10 cellular contexts compared by ENCODE assay signal in the genomic region with DNA sequence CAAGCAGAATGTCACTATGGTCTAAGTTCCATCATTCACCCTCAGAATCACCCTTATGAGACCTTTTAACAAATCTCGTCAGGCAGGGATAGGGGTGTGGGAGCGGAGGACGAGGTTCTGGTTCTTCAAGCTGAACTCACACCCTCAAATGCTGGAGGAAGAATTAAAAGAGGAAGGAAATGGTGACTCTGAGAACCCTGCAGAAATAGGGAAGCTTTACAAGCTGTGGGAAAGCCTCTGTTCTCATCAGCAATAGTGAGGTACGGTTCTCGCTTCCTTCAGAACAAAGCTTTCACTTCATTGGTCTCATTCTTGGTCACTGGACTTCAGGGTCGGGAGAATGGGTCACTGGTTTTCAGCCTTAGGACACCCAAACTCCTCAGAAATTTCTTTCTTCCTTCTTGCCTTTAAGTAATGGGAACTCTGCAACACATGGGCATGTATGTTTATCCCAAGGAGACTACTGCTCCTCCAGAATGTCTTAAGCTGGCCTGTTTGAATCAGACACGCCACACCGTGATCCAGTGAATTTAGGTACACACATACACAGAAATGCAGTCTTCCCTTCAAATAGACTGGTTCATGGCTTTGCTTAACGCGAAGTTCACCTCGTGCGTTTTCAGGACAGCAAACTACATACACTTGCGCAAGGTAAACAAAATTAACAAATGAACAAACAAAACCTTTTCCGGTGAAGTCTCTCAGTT.
DNase-seq lines count a peak whose midpoint lies in the region; ATAC-seq, FAIRE-seq and TF ChIP-seq lines count a peak whose summit lies in the region.
"Had no signal": no experiment of that assay in that cellular context is flagged by ENCODE, and none has a peak within 500 bp of the region (broad histone marks: within the 10 kb centered on the region; RNA-seq: fewer than 3 reads in every experiment).

No MANE protein-coding gene starts in this region.

- DNase-seq in GM10248 (ENCODE audit: extremely low spot score): peak; percentile 47
- DNase-seq in OCI-M1 (lab: John Stamatoyannopoulos, UW): peak; percentile 27
- DNase-seq in HepG2 (ENCODE audit: low spot score): no peak
- no peak for DNase-seq in NCI-H2196 (lab: John Stamatoyannopoulos, UW; ENCODE audit: unreplicated experiment)
- DNase-seq in kidney: no peak
- DNase-seq: NCI-H69; stimulated activated CD4-positive, alpha-beta T cell treated with anti-CD3 and anti-CD28 coated beads, Interleukin-2, amount 100 ng/mL, for 48 hours had no signal

- intact Hi-C loops in HepG2 (cut with micrococcal nuclease; ENCODE audit: unreplicated experiment) (no loop called here), kidney (cut with DNase I) (no loop called here)

- TF ChIP-seq EP300 in HepG2 (IDR thresholded peaks at IDR 0.05; ENCODE audit: low read depth in 2 of 2, low read length in 2 of 2) (no peak), HepG2 (CRISPR knock-in tag; IDR thresholded peaks at IDR 0.05; ENCODE audit: borderline replicate concordance) (no peak)

- H3K9ac ChIP-seq in HepG2 (ENCODE audit: insufficient read depth, low read depth, low read length) (no peak overlapping the region), kidney (ENCODE audit: low read length in 2 of 2) (no peak overlapping the region)

- H3K27ac ChIP-seq in HepG2 (ENCODE audit: extremely low read length, insufficient read depth, low read length) (no peak overlapping the region), kidney (ENCODE audit: low read depth in 2 of 2, low read length in 2 of 2) (no peak overlapping the region)

- no peak overlapping the region for H2AFZ ChIP-seq in HepG2 (ENCODE audit: low read length)

- FAIRE-seq in HepG2 (lab: Jason Lieb, UNC) (no peak), kidney (lab: Jason Lieb, UNC) (no peak)

- H3K9me3 ChIP-seq in HepG2 (ENCODE audit: low read length) (no peaks in the 10 kb centered on the region), kidney (ENCODE audit: control insufficient read depth in 1 of 2, low read length in 2 of 2) (no peaks in the 10 kb centered on the region)

- in situ Hi-C loops in HepG2 (cut with HindIII; ENCODE audit: extremely low pct_ligation_motif_present, low pct_unique_long_range_greater_than_20kb): no loop called here

- no peaks in the 10 kb centered on the region for H4K20me1 ChIP-seq in HepG2 (ENCODE audit: insufficient read depth, low read length)

- H3K27me3 ChIP-seq in HepG2 (ENCODE audit: control insufficient read depth in 1 of 2, insufficient read depth in 2 of 2, low read length in 2 of 2): peaks cover 0 to 10% of the 10 kb centered on the region in 2 experiments; a peak in 2 of 5 replicates

- H3K36me3 ChIP-seq in HepG2 (replicated peaks in 1 of 2; ENCODE audit: control insufficient read depth in 1 of 2, insufficient read depth in 2 of 2, low read length in 2 of 2) (no peaks in the 10 kb centered on the region), kidney (ENCODE audit: control insufficient read depth in 1 of 2, insufficient read depth in 2 of 2, low read length in 2 of 2) (peaks cover 0 to 2% of the 10 kb centered on the region in 2 donors)

- TF ChIP-seq RAD21 in HepG2 (CRISPR knock-in tag; IDR thresholded peaks at IDR 0.05): no peak

- POLR2A ChIA-PET in GM10248 (lab: Yijun Ruan, JAX): no interaction called here
- POLR2A ChIA-PET in HepG2 (lab: Yijun Ruan, JAX): no interaction called here

- 14% methylated on average over 14 of the region's 14 CpGs for WGBS in HepG2 (ENCODE audit: low lambda C conversion rate)

- ATAC-seq in GM21423 (IDR thresholded peaks at IDR 0.05; ENCODE audit: unreplicated experiment) (peak; percentile 82), HepG2 (no peak), GM21526 (IDR thresholded peaks at IDR 0.05; ENCODE audit: low FRiP score, unreplicated experiment) (no peak), GM18858 (IDR thresholded peaks at IDR 0.05; ENCODE audit: unreplicated experiment) (no peak)

- TF ChIP-seq POLR2A in HepG2 (IDR thresholded peaks at IDR 0.05; ENCODE audit: insufficient read depth in 1 of 2, low read depth in 2 of 2, low read length in 2 of 2): no peak

- H3K4me1 ChIP-seq in HepG2 (ENCODE audit: insufficient read depth, low read length) (peaks cover 8% of the 10 kb centered on the region; the same call in 1 of the 2 replicates), kidney (ENCODE audit: control insufficient read depth in 1 of 2, insufficient read depth in 1 of 2, low read depth in 1 of 2, low read length in 2 of 2) (no peaks in the 10 kb centered on the region)

- BruUV-seq in HepG2 (replicated peaks; lab: Mats Ljungman, UMichigan): no TSS peak

- CTCF ChIA-PET in GM10248 (lab: Yijun Ruan, JAX) (interaction anchor here (0.8 to 1.2 kb wide), 3 partner anchors 15 to 264 kb away, joined by 3 to 4 read pairs (median 3); no protein-coding TSS in a partner anchor), HepG2 (lab: Yijun Ruan, JAX; ENCODE audit: low intra/inter-chr PET ratio, low total read pairs) (no interaction called here)

- no peak overlapping the region for H3K4me2 ChIP-seq in HepG2 (ENCODE audit: low read depth, low read length)

- no peak overlapping the region for H3K4me3 ChIP-seq in HepG2 (replicated peaks in 1 of 3; ENCODE audit: insufficient read depth in 1 of 3, low read depth in 2 of 3, low read length in 3 of 3)
- no peak overlapping the region for H3K4me3 ChIP-seq in kidney (ENCODE audit: low read length in 2 of 2)

- no peak for TF ChIP-seq CTCF in GM10248 (IDR thresholded peaks at IDR 0.05; ENCODE audit: control extremely low read depth, extremely low read depth, low read depth, missing control alignments)
- TF ChIP-seq CTCF in HepG2 (CRISPR knock-in tag; IDR thresholded peaks at IDR 0.05): no peak
- TF ChIP-seq CTCF in kidney (IDR thresholded peaks at IDR 0.05; ENCODE audit: borderline replicate concordance, extremely low read depth, insufficient read depth): no peak

- no peaks in the 10 kb centered on the region for H3K79me2 ChIP-seq in HepG2 (ENCODE audit: insufficient read depth, low read length)

TF ChIP-seq in HepG2, 621 proteins besides CTCF, POLR2A, EP300 and RAD21:
- TF ChIP-seq HNRNPUL1 (IDR thresholded peaks at IDR 0.05; ENCODE audit: low read depth, low read length): no peak
- TF ChIP-seq, protein P1, sequence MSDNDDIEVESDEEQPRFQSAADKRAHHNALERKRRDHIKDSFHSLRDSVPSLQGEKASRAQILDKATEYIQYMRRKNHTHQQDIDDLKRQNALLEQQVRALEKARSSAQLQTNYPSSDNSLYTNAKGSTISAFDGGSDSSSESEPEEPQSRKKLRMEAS (IDR thresholded peaks at IDR 0.05): 0 out of 2 replicates have a peak, but pooled peaks have one; percentile 18
- TF ChIP-seq, protein P2, sequence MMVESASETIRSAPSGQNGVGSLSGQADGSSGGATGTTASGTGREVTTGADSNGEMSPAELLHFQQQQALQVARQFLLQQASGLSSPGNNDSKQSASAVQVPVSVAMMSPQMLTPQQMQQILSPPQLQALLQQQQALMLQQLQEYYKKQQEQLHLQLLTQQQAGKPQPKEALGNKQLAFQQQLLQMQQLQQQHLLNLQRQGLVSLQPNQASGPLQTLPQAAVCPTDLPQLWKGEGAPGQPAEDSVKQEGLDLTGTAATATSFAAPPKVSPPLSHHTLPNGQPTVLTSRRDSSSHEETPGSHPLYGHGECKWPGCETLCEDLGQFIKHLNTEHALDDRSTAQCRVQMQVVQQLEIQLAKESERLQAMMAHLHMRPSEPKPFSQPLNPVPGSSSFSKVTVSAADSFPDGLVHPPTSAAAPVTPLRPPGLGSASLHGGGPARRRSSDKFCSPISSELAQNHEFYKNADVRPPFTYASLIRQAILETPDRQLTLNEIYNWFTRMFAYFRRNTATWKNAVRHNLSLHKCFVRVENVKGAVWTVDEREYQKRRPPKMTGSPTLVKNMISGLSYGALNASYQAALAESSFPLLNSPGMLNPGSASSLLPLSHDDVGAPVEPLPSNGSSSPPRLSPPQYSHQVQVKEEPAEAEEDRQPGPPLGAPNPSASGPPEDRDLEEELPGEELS (CRISPR knock-in tag; IDR thresholded peaks at IDR 0.05): peak; percentile 30; the same call in 1 of the 2 replicates

Comparison
In these comparisons a context has a peak if more than half of its experiments do, and no peak if none do; other contexts are left out.
1. DNase-seq: peak in GM10248 (single experiment) and OCI-M1 (single experiment); none in HepG2 (single experiment), NCI-H2196 (single experiment) and kidney (single experiment).